ENCODE assay signal across 24 cellular contexts in the genomic region with DNA sequence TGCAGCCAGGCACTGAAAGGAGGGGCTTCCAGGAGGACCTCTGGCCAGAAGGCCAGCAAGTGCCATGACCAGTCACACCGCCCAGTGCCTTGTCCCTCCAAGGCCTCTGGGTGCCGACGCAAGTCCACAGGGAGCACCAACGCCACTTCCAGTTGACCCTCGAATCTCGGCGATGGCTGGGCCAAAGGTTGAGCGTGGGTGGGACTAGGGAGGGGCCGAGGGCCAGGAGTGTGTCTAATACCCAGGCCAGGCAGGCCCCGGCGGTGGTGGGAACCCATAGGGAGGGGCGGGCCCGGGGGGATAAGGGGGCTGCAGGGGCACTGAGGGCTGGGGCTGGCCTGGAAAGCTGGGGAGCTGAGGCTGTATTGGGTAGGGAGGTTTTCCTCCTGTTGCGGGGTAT. TPM values are rescaled to one million over a fixed set of nuclear protein-coding genes. Genes with fewer than 3 reads are reported as not detected.
"Had no signal": no experiment of that assay in that cellular context is flagged by ENCODE, and none has a peak within 500 bp of the region (broad histone marks: within the 10 kb centered on the region; RNA-seq: fewer than 3 reads in every experiment).

No MANE protein-coding gene starts in this region.

- H3K27ac Mint-ChIP-seq: activated B cell treated with CpG ODN at 0.5 μM for 24 hours; activated CD4-positive, alpha-beta memory T cell treated with anti-CD3 and anti-CD28 coated beads, Interleukin-2, amount 10 ng/mL, durations not matched to agents 7 days and 5 days; activated CD4-positive, alpha-beta T cell treated with anti-CD3 and anti-CD28 coated beads, Interleukin-2, amount 10 ng/mL, durations not matched to agents 24 days and 14 days; activated naive CD4-positive, alpha-beta T cell treated with anti-CD3 and anti-CD28 coated beads, Interleukin-2, amount 10 ng/mL, durations not matched to agents 7 days and 5 days; activated naive CD8-positive, alpha-beta T cell treated with anti-CD3 and anti-CD28 coated beads for 36 hours; activated T-helper 2 cell treated with anti-CD3 and anti-CD28 coated beads, Interferon-gamma antibody, Interleukin-2, Interleukin-4, amounts not matched to agents 10 μg/mL and 5 μg/mL and 100 μg/mL, durations not matched to agents 14 hours and 24 hours and 36 hours; T-helper 1 cell treated with Interleukin-12 subunit alpha and Interleukin-12 subunit beta and Interleukin-4 antibody, amounts not matched to agents 30 μg/mL and 1 μg/mL, for 36 hours had no signal

- H3K27ac ChIP-seq: brain microvascular endothelial cell had no signal

- H3K4me3 Mint-ChIP-seq: activated B cell treated with CpG ODN at 0.5 μM for 24 hours; activated CD4-positive, alpha-beta memory T cell treated with anti-CD3 and anti-CD28 coated beads, Interleukin-2, amount 10 ng/mL, durations not matched to agents 7 days and 5 days; activated CD4-positive, alpha-beta T cell treated with anti-CD3 and anti-CD28 coated beads, Interleukin-2, amount 10 ng/mL, durations not matched to agents 24 days and 14 days; activated naive CD4-positive, alpha-beta T cell treated with anti-CD3 and anti-CD28 coated beads, Interleukin-2, amount 10 ng/mL, durations not matched to agents 7 days and 5 days; activated naive CD8-positive, alpha-beta T cell treated with anti-CD3 and anti-CD28 coated beads for 36 hours; T-helper 1 cell treated with Interleukin-12 subunit alpha and Interleukin-12 subunit beta and Interleukin-4 antibody, amounts not matched to agents 30 μg/mL and 1 μg/mL, for 36 hours had no signal

- H3K9me3 Mint-ChIP-seq: activated B cell treated with CpG ODN at 0.5 μM for 24 hours; activated CD4-positive, alpha-beta memory T cell treated with anti-CD3 and anti-CD28 coated beads, Interleukin-2, amount 10 ng/mL, durations not matched to agents 7 days and 5 days; activated CD4-positive, alpha-beta T cell treated with anti-CD3 and anti-CD28 coated beads, Interleukin-2, amount 10 ng/mL, durations not matched to agents 24 days and 14 days; activated naive CD4-positive, alpha-beta T cell treated with anti-CD3 and anti-CD28 coated beads, Interleukin-2, amount 10 ng/mL, durations not matched to agents 7 days and 5 days; activated naive CD8-positive, alpha-beta T cell treated with anti-CD3 and anti-CD28 coated beads for 36 hours; activated T-helper 2 cell treated with anti-CD3 and anti-CD28 coated beads, Interferon-gamma antibody, Interleukin-2, Interleukin-4, amounts not matched to agents 10 μg/mL and 5 μg/mL and 100 μg/mL, durations not matched to agents 14 hours and 24 hours and 36 hours; T-helper 1 cell treated with Interleukin-12 subunit alpha and Interleukin-12 subunit beta and Interleukin-4 antibody, amounts not matched to agents 30 μg/mL and 1 μg/mL, for 36 hours had no signal

- H3K4me3 ChIP-seq: MG63 had no signal

- H3K9me3 ChIP-seq: MG63 had no signal

- DNase-seq: activated B cell treated with CpG ODN at 0.5 μM for 24 hours; activated CD4-positive, alpha-beta memory T cell treated with anti-CD3 and anti-CD28 coated beads, Interleukin-2, amount 10 ng/mL, durations not matched to agents 7 days and 5 days; activated CD4-positive, alpha-beta T cell treated with anti-CD3 and anti-CD28 coated beads for 1 hour; activated CD4-positive, alpha-beta T cell treated with anti-CD3 and anti-CD28 coated beads, Interleukin-2, amount 10 ng/mL, durations not matched to agents 24 days and 14 days; activated gamma-delta T cell treated with Interleukin-2 at 50 U/mL for 16 hours; activated naive CD4-positive, alpha-beta T cell treated with anti-CD3 and anti-CD28 coated beads, Interleukin-2, amount 10 ng/mL, durations not matched to agents 7 days and 5 days; activated naive CD8-positive, alpha-beta T cell treated with anti-CD3 and anti-CD28 coated beads for 36 hours; activated T-cell treated with anti-CD3 and anti-CD28 coated beads for 4 hours; activated T-cell treated with anti-CD3 and anti-CD28 coated beads, Interleukin-2, amount 50 U/mL, for 48 hours; brain microvascular endothelial cell; cerebellar nuclear complex; MG63; NCI-H1105; NCI-H1436; NCI-H1694 treated with DMSO at 0.1 percent for 48 hours; NCI-H510A treated with DMSO at 0.1 percent for 48 hours; NCI-H69; NK-92 treated with Interleukin-12 subunit alpha and Interleukin-12 subunit beta, amount 100 ng/mL, for 24 hours; SHP77 had no signal

- FAIRE-seq: RCC 7860 had no signal

- H3K27me3 Mint-ChIP-seq: activated B cell treated with CpG ODN at 0.5 μM for 24 hours; activated CD4-positive, alpha-beta memory T cell treated with anti-CD3 and anti-CD28 coated beads, Interleukin-2, amount 10 ng/mL, durations not matched to agents 7 days and 5 days; activated CD4-positive, alpha-beta T cell treated with anti-CD3 and anti-CD28 coated beads, Interleukin-2, amount 10 ng/mL, durations not matched to agents 24 days and 14 days; activated naive CD4-positive, alpha-beta T cell treated with anti-CD3 and anti-CD28 coated beads, Interleukin-2, amount 10 ng/mL, durations not matched to agents 7 days and 5 days; activated naive CD8-positive, alpha-beta T cell treated with anti-CD3 and anti-CD28 coated beads for 36 hours had no signal

- H3K27me3 ChIP-seq: brain microvascular endothelial cell, MG63 had no signal

- H3K36me3 ChIP-seq: MG63 had no signal

RNA-seq across cellular contexts. Expression of a gene that starts 29.3 kb away (rescaled TPM):
- total RNA-seq: cardiac septum, SK-MEL-5 had no signal
